ENCODE assay signal across 8 cellular contexts in genomic region chr12:127165567-127166392, GRCh38.
DNase-seq lines count a peak whose midpoint lies in the region; ATAC-seq, FAIRE-seq and TF ChIP-seq lines count a peak whose summit lies in the region.

No MANE protein-coding gene starts in this region.

- peaks cover 14% of the 10 kb centered on the region for H3F3A ChIP-seq in neural progenitor cell (ENCODE audit: low read depth)

- peak overlapping the region; percentile 36 for H3K4me3 ChIP-seq in neural progenitor cell

- H3K4me2 ChIP-seq in neural progenitor cell: peak overlapping the region; percentile 51

- H4K20me1 ChIP-seq in neural progenitor cell (ENCODE audit: low read depth): no peaks in the 10 kb centered on the region

- no peak overlapping the region for H3K9ac ChIP-seq in neural progenitor cell

- TF ChIP-seq POLR2A in GM12891 (IDR thresholded peaks at IDR 0.05; ENCODE audit: low read depth, low read length): no peak

- peak overlapping the region; percentile 73 for H3K4me3 Mint-ChIP-seq in neural progenitor cell

- ATAC-seq in HG03354 (IDR thresholded peaks at IDR 0.05; ENCODE audit: poor library complexity, severe bottlenecking, unreplicated experiment) (peak; percentile 70), GM21360 (IDR thresholded peaks at IDR 0.05; ENCODE audit: unreplicated experiment) (no peak)

- H3K36me3 Mint-ChIP-seq in neural progenitor cell: no peaks in the 10 kb centered on the region

- no peak overlapping the region for H3K27ac ChIP-seq in neural progenitor cell

- no peaks in the 10 kb centered on the region for H3K79me2 ChIP-seq in neural progenitor cell (ENCODE audit: low read depth)

- H3K9me3 Mint-ChIP-seq in neural progenitor cell: peaks cover 2% of the 10 kb centered on the region

- peak overlapping the region; percentile 47 for H3K27ac Mint-ChIP-seq in neural progenitor cell

- no peak for FAIRE-seq in GM12891 (lab: Jason Lieb, UNC)

- peaks cover 9% of the 10 kb centered on the region for H3K4me1 Mint-ChIP-seq in neural progenitor cell

- H3K27me3 ChIP-seq in neural progenitor cell: no peaks in the 10 kb centered on the region

- no peaks in the 10 kb centered on the region for H3K4me1 ChIP-seq in neural progenitor cell

- no peak overlapping the region for H2AFZ ChIP-seq in neural progenitor cell (replicated peaks)

- H3K9me3 ChIP-seq in neural progenitor cell (ENCODE audit: low read depth): no peaks in the 10 kb centered on the region

- TF ChIP-seq CTCF in neural progenitor cell (IDR thresholded peaks at IDR 0.05): no peak

- H3K27me3 Mint-ChIP-seq in neural progenitor cell (ENCODE audit: insufficient read depth, low read depth): peaks cover 2% of the 10 kb centered on the region

- DNase-seq in GM12891 (ENCODE audit: insufficient read length, low spot score) (peak; percentile 68), SHP77 (lab: John Stamatoyannopoulos, UW) (peak; percentile 89 to 92), activated gamma-delta T cell (lab: John Stamatoyannopoulos, UW) (peak; percentile 73), foreskin melanocyte (peak; percentile 67), neural progenitor cell (ENCODE audit: low spot score) (peak; percentile 97)
- peak; percentile 79 for DNase-seq in stimulated activated naive CD4-positive, alpha-beta T cell treated with Interleukin-2 at 50 U/mL for 16 hours (lab: John Stamatoyannopoulos, UW)

- no peaks in the 10 kb centered on the region for H3K36me3 ChIP-seq in neural progenitor cell

TF ChIP-seq in GM12891, 5 proteins besides CTCF, POLR2A, EP300 and RAD21:
- TF ChIP-seq POU2F2 (IDR thresholded peaks at IDR 0.05; ENCODE audit: low read depth, low read length) (no peak), POLR2AphosphoS5 (IDR thresholded peaks at IDR 0.05; ENCODE audit: low read depth, low read length) (no peak), PAX5 (IDR thresholded peaks at IDR 0.05; ENCODE audit: insufficient read depth, low read length, severe bottlenecking) (no peak), SPI1 (IDR thresholded peaks at IDR 0.05; ENCODE audit: low read depth, low read length) (no peak), TAF1 (IDR thresholded peaks at IDR 0.05; ENCODE audit: low read depth, low read length) (no peak)
TF ChIP-seq in GM12891: peak in this region for 0.
